In genomic region chr6:105808571-105808970, GRCh38 we compare ENCODE assay signal across 24 cellular contexts.
A peak's percentile ranks its signal among the peaks of the same experiment; 100 is the strongest.
DNase-seq lines count a peak whose midpoint lies in the region; ATAC-seq, FAIRE-seq and TF ChIP-seq lines count a peak whose summit lies in the region.
"Had no signal": no experiment of that assay in that cellular context is flagged by ENCODE, and none has a peak within 500 bp of the region (broad histone marks: within the 10 kb centered on the region; RNA-seq: fewer than 3 reads in every experiment).

No MANE protein-coding gene starts in this region.

- H3K4me3 Mint-ChIP-seq in T-helper 1 cell treated with Interleukin-12 subunit alpha and Interleukin-12 subunit beta and Interleukin-4 antibody, amounts not matched to agents 30 μg/mL and 1 μg/mL, for 36 hours, result no peak overlapping the region
- H3K4me3 Mint-ChIP-seq in dendritic cell treated with granulocyte-macrophage colony-stimulating factor and Interleukin-4, amounts not matched to agents 40 ng/mL and 50 ng/mL, for 4 days, result no peak overlapping the region

- H3K36me3 Mint-ChIP-seq in T-helper 1 cell treated with Interleukin-12 subunit alpha and Interleukin-12 subunit beta and Interleukin-4 antibody, amounts not matched to agents 30 μg/mL and 1 μg/mL, for 36 hours (ENCODE audit: low read depth), result peaks cover 14% of the 10 kb centered on the region
- H3K36me3 Mint-ChIP-seq in dendritic cell treated with granulocyte-macrophage colony-stimulating factor and Interleukin-4, amounts not matched to agents 40 ng/mL and 50 ng/mL, for 4 days (ENCODE audit: low read depth), result no peaks in the 10 kb centered on the region

- TF ChIP-seq RAD21 in A549 (conservative IDR thresholded peaks at IDR 0.05 in 1 of 2, IDR thresholded peaks at IDR 0.05 in 1 of 2), result no peak

- H3K36me3 ChIP-seq in KOPT-K1 (ENCODE audit: insufficient read depth, low read length), result no peaks in the 10 kb centered on the region
- H3K36me3 ChIP-seq: Peyer's patch had no signal

- WGBS in A549 (ENCODE audit: missing lambda C conversion rate), result 70% methylated on average over 2 of the region's 2 CpGs

- H3K9me3 ChIP-seq in A549 (peaks cover 10% of the 10 kb centered on the region; the same call in 2 of the 3 replicates), KOPT-K1 (ENCODE audit: insufficient read depth, low read length, poor library complexity, severe bottlenecking) (no peaks in the 10 kb centered on the region)
- H3K9me3 ChIP-seq: Peyer's patch had no signal

- CTCF ChIA-PET in A549 (lab: Yijun Ruan, JAX), result no interaction called here

- peak overlapping the region; percentile 77 to 86; a peak in 5 of 6 replicates for H3K27ac ChIP-seq in A549
- H3K27ac ChIP-seq in KOPT-K1 (ENCODE audit: low read depth, low read length, poor library complexity, severe bottlenecking), result peak overlapping the region; percentile 96
- H3K27ac ChIP-seq: 22Rv1 had no signal

- no peak for TF ChIP-seq EP300 in A549 (IDR thresholded peaks at IDR 0.05)

- FAIRE-seq in A549 (lab: Jason Lieb, UNC), result no peak
- FAIRE-seq: G401.6 had no signal

- no peak for ATAC-seq in A549
- ATAC-seq: HCT116, SK-N-SH treated with all-trans-retinoic acid at 6 μM for 48 hours had no signal

- no peak overlapping the region for H3K4me2 ChIP-seq in A549

- TF ChIP-seq POLR2A in A549 (IDR thresholded peaks at IDR 0.05; ENCODE audit: low read length), result no peak

- POLR2A ChIA-PET in A549 (lab: Yijun Ruan, JAX), result no interaction called here

- H3K4me1 ChIP-seq in A549, result peaks cover 40% of the 10 kb centered on the region

- no peak overlapping the region for H3K4me3 ChIP-seq in A549
- H3K4me3 ChIP-seq: Peyer's patch had no signal

- peak overlapping the region; percentile 46 for H3K27ac Mint-ChIP-seq in T-helper 1 cell treated with Interleukin-12 subunit alpha and Interleukin-12 subunit beta and Interleukin-4 antibody, amounts not matched to agents 30 μg/mL and 1 μg/mL, for 36 hours
- peak overlapping the region; percentile 62 for H3K27ac Mint-ChIP-seq in dendritic cell treated with granulocyte-macrophage colony-stimulating factor and Interleukin-4, amounts not matched to agents 40 ng/mL and 50 ng/mL, for 4 days

- DNase-seq in T-helper 1 cell (no peak), A549 (ENCODE audit: low read depth in 1 of 2, low spot score in 1 of 2) (no peak), NCI-H748 (lab: John Stamatoyannopoulos, UW; ENCODE audit: unreplicated experiment) (no peak), H4 (ENCODE audit: low spot score) (no peak), ecto neural progenitor cell (ENCODE audit: low spot score) (no peak)
- DNase-seq: C1 segment of cervical spinal cord; Calu3; CD8-positive, alpha-beta memory T cell; DMS153; GOT3; NCI-H1092; NCI-H146; NCI-H2029; NCI-H226; NCI-H510A treated with DMSO at 0.1 percent for 48 hours; NCI-H82; Peyer's patch had no signal

- intact Hi-C loops in dendritic cell treated with granulocyte-macrophage colony-stimulating factor and Interleukin-4, amounts not matched to agents 40 ng/mL and 50 ng/mL, for 4 days (cut with micrococcal nuclease), result no loop called here

- peaks cover 6% of the 10 kb centered on the region for H3K9me3 Mint-ChIP-seq in T-helper 1 cell treated with Interleukin-12 subunit alpha and Interleukin-12 subunit beta and Interleukin-4 antibody, amounts not matched to agents 30 μg/mL and 1 μg/mL, for 36 hours
- H3K9me3 Mint-ChIP-seq in dendritic cell treated with granulocyte-macrophage colony-stimulating factor and Interleukin-4, amounts not matched to agents 40 ng/mL and 50 ng/mL, for 4 days, result peaks cover 8% of the 10 kb centered on the region
- H3K9me3 Mint-ChIP-seq: CD8-positive, alpha-beta memory T cell had no signal

- no peak for TF ChIP-seq CTCF in A549 (IDR thresholded peaks at IDR 0.05)

- no peaks in the 10 kb centered on the region for H3K27me3 Mint-ChIP-seq in T-helper 1 cell treated with Interleukin-12 subunit alpha and Interleukin-12 subunit beta and Interleukin-4 antibody, amounts not matched to agents 30 μg/mL and 1 μg/mL, for 36 hours (ENCODE audit: low read depth)
- no peaks in the 10 kb centered on the region for H3K27me3 Mint-ChIP-seq in dendritic cell treated with granulocyte-macrophage colony-stimulating factor and Interleukin-4, amounts not matched to agents 40 ng/mL and 50 ng/mL, for 4 days
- H3K27me3 Mint-ChIP-seq: CD8-positive, alpha-beta memory T cell had no signal

- peaks cover 50% of the 10 kb centered on the region for H3K4me1 Mint-ChIP-seq in T-helper 1 cell treated with Interleukin-12 subunit alpha and Interleukin-12 subunit beta and Interleukin-4 antibody, amounts not matched to agents 30 μg/mL and 1 μg/mL, for 36 hours (ENCODE audit: low read depth)
- H3K4me1 Mint-ChIP-seq in dendritic cell treated with granulocyte-macrophage colony-stimulating factor and Interleukin-4, amounts not matched to agents 40 ng/mL and 50 ng/mL, for 4 days (ENCODE audit: low read depth), result peaks cover 36% of the 10 kb centered on the region

TF ChIP-seq in A549, 52 proteins besides CTCF, POLR2A, EP300 and RAD21:
- TF ChIP-seq CBX8 (IDR thresholded peaks at IDR 0.05), result no peak
- TF ChIP-seq ZC3H11A (IDR thresholded peaks at IDR 0.05), result no peak
- TF ChIP-seq PHF8 (IDR thresholded peaks at IDR 0.05; ENCODE audit: borderline replicate concordance, low read depth), result no peak
- TF ChIP-seq CHD4 (IDR thresholded peaks at IDR 0.05; ENCODE audit: borderline replicate concordance), result no peak
- TF ChIP-seq SREBF2 (IDR thresholded peaks at IDR 0.05), result no peak
- TF ChIP-seq ZSCAN20 (CRISPR knock-in tag; IDR thresholded peaks at IDR 0.05), result no peak
- TF ChIP-seq, protein P1, sequence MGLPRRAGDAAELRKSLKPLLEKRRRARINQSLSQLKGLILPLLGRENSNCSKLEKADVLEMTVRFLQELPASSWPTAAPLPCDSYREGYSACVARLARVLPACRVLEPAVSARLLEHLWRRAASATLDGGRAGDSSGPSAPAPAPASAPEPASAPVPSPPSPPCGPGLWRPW (IDR thresholded peaks at IDR 0.05), result no peak
- TF ChIP-seq, protein P2, sequence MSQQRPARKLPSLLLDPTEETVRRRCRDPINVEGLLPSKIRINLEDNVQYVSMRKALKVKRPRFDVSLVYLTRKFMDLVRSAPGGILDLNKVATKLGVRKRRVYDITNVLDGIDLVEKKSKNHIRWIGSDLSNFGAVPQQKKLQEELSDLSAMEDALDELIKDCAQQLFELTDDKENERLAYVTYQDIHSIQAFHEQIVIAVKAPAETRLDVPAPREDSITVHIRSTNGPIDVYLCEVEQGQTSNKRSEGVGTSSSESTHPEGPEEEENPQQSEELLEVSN (IDR thresholded peaks at IDR 0.05; ENCODE audit: borderline replicate concordance, low read depth), result no peak
